34 cellular contexts compared by ENCODE assay signal in the genomic region with DNA sequence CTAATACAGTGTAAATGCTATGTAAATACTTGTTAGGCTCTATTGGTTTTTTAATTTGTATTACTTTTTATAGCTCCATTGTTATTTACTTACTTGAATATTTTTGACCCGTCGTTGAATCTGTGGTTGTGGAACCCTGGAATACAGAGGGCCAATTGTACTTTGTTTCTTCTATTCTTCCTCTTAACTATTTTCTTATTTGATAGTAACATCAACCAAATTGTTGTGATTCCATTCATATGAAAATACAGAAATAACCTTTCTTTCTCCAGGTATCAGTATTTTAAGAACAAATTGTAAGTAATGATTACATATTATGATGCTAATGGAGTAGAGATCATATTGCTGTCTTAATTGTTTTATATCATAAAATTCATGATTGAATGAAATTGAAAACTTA.
"Had no signal": no experiment of that assay in that cellular context is flagged by ENCODE, and none has a peak within 500 bp of the region (broad histone marks: within the 10 kb centered on the region; RNA-seq: fewer than 3 reads in every experiment).

No MANE protein-coding gene starts in this region.

- DNase-seq: activated B cell treated with CpG ODN at 0.5 μM for 24 hours; activated CD4-positive, alpha-beta memory T cell treated with anti-CD3 and anti-CD28 coated beads for 36 hours; activated CD4-positive, alpha-beta T cell treated with anti-CD3 and anti-CD28 coated beads for 4 hours; activated CD4-positive, alpha-beta T cell treated with anti-CD3 and anti-CD28 coated beads, Interleukin-2, amount 10 ng/mL, durations not matched to agents 24 days and 14 days; activated CD4-positive, alpha-beta T cell treated with anti-CD3 and anti-CD28 coated beads, Interleukin-2, amount 50 U/mL, for 1 hour; activated CD4-positive, alpha-beta T cell treated with anti-CD3 and anti-CD28 coated beads, Interleukin-2, amount 50 U/mL, for 4 hours; activated CD4-positive, CD25-positive, alpha-beta regulatory T cell treated with anti-CD3 and anti-CD28 coated beads, Interleukin-2, amount 50 U/mL, for 72 hours; activated CD8-positive, alpha-beta memory T cell treated with anti-CD3 and anti-CD28 coated beads, Interleukin-2, amount 50 U/mL, for 4 hours; activated CD8-positive, alpha-beta T cell treated with anti-CD3 and anti-CD28 coated beads for 36 hours; activated effector memory CD4-positive, alpha-beta T cell treated with anti-CD3 and anti-CD28 coated beads, Interleukin-2, amount 50 U/mL, for 16 hours; activated gamma-delta T cell treated with Interleukin-2 at 50 U/mL for 16 hours; activated naive CD4-positive, alpha-beta T cell; activated naive CD4-positive, alpha-beta T cell treated with anti-CD3 and anti-CD28 coated beads for 36 hours; activated naive CD4-positive, alpha-beta T cell treated with anti-CD3 and anti-CD28 coated beads, Interleukin-2, amount 50 U/mL, for 16 hours; activated naive CD8-positive, alpha-beta T cell treated with anti-CD3 and anti-CD28 coated beads for 36 hours; activated T-cell treated with anti-CD3 and anti-CD28 coated beads for 4 hours; activated T-cell treated with anti-CD3 and anti-CD28 coated beads, Interleukin-2, amount 50 U/mL, for 1 hour; activated T-cell treated with anti-CD3 and anti-CD28 coated beads, Interleukin-2, amount 50 U/mL, for 4 hours; activated T-cell treated with anti-CD3 and anti-CD28 coated beads, Interleukin-2, amount 50 U/mL, for 72 hours; adrenal gland; amniotic stem cell; aorta; body of pancreas; brain microvascular endothelial cell; central memory CD4-positive, alpha-beta T cell; T-helper 1 cell; T-helper 2 cell; T-helper 9 cell had no signal

- H3K4me3 Mint-ChIP-seq: activated B cell treated with CpG ODN at 0.5 μM for 24 hours; activated CD4-positive, alpha-beta memory T cell treated with anti-CD3 and anti-CD28 coated beads for 36 hours; activated CD4-positive, alpha-beta T cell treated with anti-CD3 and anti-CD28 coated beads, Interleukin-2, amount 10 ng/mL, durations not matched to agents 24 days and 14 days; activated CD8-positive, alpha-beta T cell treated with anti-CD3 and anti-CD28 coated beads for 36 hours; activated naive CD4-positive, alpha-beta T cell treated with anti-CD3 and anti-CD28 coated beads for 36 hours; activated naive CD8-positive, alpha-beta T cell treated with anti-CD3 and anti-CD28 coated beads for 36 hours; activated T-cell treated with anti-CD3 and anti-CD28 coated beads, Interleukin-2, amount 50 U/mL, for 4 hours; activated T-cell treated with anti-CD3 and anti-CD28 coated beads, Interleukin-2, amount 50 U/mL, for 72 hours; activated T-helper 1 cell treated with anti-CD3 and anti-CD28 coated beads, Interleukin-12 subunit alpha, Interleukin-12 subunit beta, Interleukin-2, Interleukin-4 antibody, amounts not matched to agents 30 ng/mL and 10 ng/mL and 1 ng/mL, durations not matched to agents 14 hours and 24 hours and 36 hours; activated T-helper 17 cell treated with anti-CD3 and anti-CD28 coated beads, Interleukin-2, amount 50 U/mL, for 72 hours; T-helper 1 cell treated with Interleukin-12 subunit alpha and Interleukin-12 subunit beta and Interleukin-4 antibody, amounts not matched to agents 30 μg/mL and 1 μg/mL, for 36 hours; T-helper 2 cell treated with Interferon-gamma antibody and Interleukin-4, amounts not matched to agents 5 μg/mL and 100 μg/mL, for 36 hours had no signal

- ATAC-seq: activated CD8-positive, alpha-beta T cell treated with anti-CD3 and anti-CD28 coated beads for 36 hours; activated naive CD4-positive, alpha-beta T cell treated with anti-CD3 and anti-CD28 coated beads, Interleukin-2, amount 50 U/mL, for 72 hours; activated T-cell treated with anti-CD3 and anti-CD28 coated beads, Interleukin-2, amount 50 U/mL, for 4 hours; activated T-cell treated with anti-CD3 and anti-CD28 coated beads, Interleukin-2, amount 50 U/mL, for 72 hours; activated T-helper 17 cell treated with anti-CD3 and anti-CD28 coated beads, Interleukin-2, amount 50 U/mL, for 72 hours; body of pancreas had no signal

- FAIRE-seq: astrocyte had no signal

- H3K9me3 Mint-ChIP-seq: activated B cell treated with CpG ODN at 0.5 μM for 24 hours; activated CD4-positive, alpha-beta memory T cell treated with anti-CD3 and anti-CD28 coated beads for 36 hours; activated CD4-positive, alpha-beta T cell treated with anti-CD3 and anti-CD28 coated beads, Interleukin-2, amount 10 ng/mL, durations not matched to agents 24 days and 14 days; activated CD8-positive, alpha-beta T cell treated with anti-CD3 and anti-CD28 coated beads for 36 hours; activated naive CD4-positive, alpha-beta T cell treated with anti-CD3 and anti-CD28 coated beads for 36 hours; activated naive CD8-positive, alpha-beta T cell treated with anti-CD3 and anti-CD28 coated beads for 36 hours; activated T-cell treated with anti-CD3 and anti-CD28 coated beads, Interleukin-2, amount 50 U/mL, for 4 hours; activated T-cell treated with anti-CD3 and anti-CD28 coated beads, Interleukin-2, amount 50 U/mL, for 72 hours; activated T-helper 1 cell treated with anti-CD3 and anti-CD28 coated beads, Interleukin-12 subunit alpha, Interleukin-12 subunit beta, Interleukin-2, Interleukin-4 antibody, amounts not matched to agents 30 ng/mL and 10 ng/mL and 1 ng/mL, durations not matched to agents 14 hours and 24 hours and 36 hours; activated T-helper 17 cell treated with anti-CD3 and anti-CD28 coated beads, Interleukin-2, amount 50 U/mL, for 72 hours; T-helper 1 cell treated with Interleukin-12 subunit alpha and Interleukin-12 subunit beta and Interleukin-4 antibody, amounts not matched to agents 30 μg/mL and 1 μg/mL, for 36 hours; T-helper 2 cell treated with Interferon-gamma antibody and Interleukin-4, amounts not matched to agents 5 μg/mL and 100 μg/mL, for 36 hours had no signal

- H3K27ac Mint-ChIP-seq: activated B cell treated with CpG ODN at 0.5 μM for 24 hours; activated CD4-positive, alpha-beta memory T cell treated with anti-CD3 and anti-CD28 coated beads for 36 hours; activated CD4-positive, alpha-beta T cell treated with anti-CD3 and anti-CD28 coated beads, Interleukin-2, amount 10 ng/mL, durations not matched to agents 24 days and 14 days; activated CD8-positive, alpha-beta T cell treated with anti-CD3 and anti-CD28 coated beads for 36 hours; activated naive CD4-positive, alpha-beta T cell treated with anti-CD3 and anti-CD28 coated beads for 36 hours; activated naive CD4-positive, alpha-beta T cell treated with anti-CD3 and anti-CD28 coated beads, Interleukin-2, amount 50 U/mL, for 72 hours; activated naive CD8-positive, alpha-beta T cell treated with anti-CD3 and anti-CD28 coated beads for 36 hours; activated T-cell treated with anti-CD3 and anti-CD28 coated beads, Interleukin-2, amount 50 U/mL, for 72 hours; activated T-helper 1 cell treated with anti-CD3 and anti-CD28 coated beads, Interleukin-12 subunit alpha, Interleukin-12 subunit beta, Interleukin-2, Interleukin-4 antibody, amounts not matched to agents 30 ng/mL and 10 ng/mL and 1 ng/mL, durations not matched to agents 14 hours and 24 hours and 36 hours; activated T-helper 17 cell treated with anti-CD3 and anti-CD28 coated beads, Interleukin-2, amount 50 U/mL, for 72 hours; T-helper 1 cell treated with Interleukin-12 subunit alpha and Interleukin-12 subunit beta and Interleukin-4 antibody, amounts not matched to agents 30 μg/mL and 1 μg/mL, for 36 hours; T-helper 2 cell treated with Interferon-gamma antibody and Interleukin-4, amounts not matched to agents 5 μg/mL and 100 μg/mL, for 36 hours had no signal

- H3K27me3 Mint-ChIP-seq: activated B cell treated with CpG ODN at 0.5 μM for 24 hours; activated CD4-positive, alpha-beta memory T cell treated with anti-CD3 and anti-CD28 coated beads for 36 hours; activated T-helper 17 cell treated with anti-CD3 and anti-CD28 coated beads, Interleukin-2, amount 50 U/mL, for 72 hours had no signal

- H3K36me3 Mint-ChIP-seq: activated CD4-positive, alpha-beta memory T cell treated with anti-CD3 and anti-CD28 coated beads for 36 hours; activated naive CD4-positive, alpha-beta T cell treated with anti-CD3 and anti-CD28 coated beads, Interleukin-2, amount 50 U/mL, for 72 hours; activated naive CD8-positive, alpha-beta T cell treated with anti-CD3 and anti-CD28 coated beads for 36 hours had no signal

- H3K4me1 Mint-ChIP-seq: activated B cell treated with CpG ODN at 0.5 μM for 24 hours; activated CD4-positive, alpha-beta T cell treated with anti-CD3 and anti-CD28 coated beads, Interleukin-2, amount 10 ng/mL, durations not matched to agents 24 days and 14 days; activated naive CD8-positive, alpha-beta T cell treated with anti-CD3 and anti-CD28 coated beads for 36 hours; activated T-helper 17 cell treated with anti-CD3 and anti-CD28 coated beads, Interleukin-2, amount 50 U/mL, for 72 hours had no signal
